ENCODE assay signal across 1 cellular context in genomic region chr18:49564435-49564834, GRCh38.
TF ChIP-seq lines count a peak whose summit lies in the region.

No MANE protein-coding gene starts in this region.

TF ChIP-seq in HCT116, 20 proteins besides CTCF, POLR2A, EP300 and RAD21 (continued from another document):
- TF ChIP-seq ZBTB33 (IDR thresholded peaks at IDR 0.05; ENCODE audit: extremely low read depth, insufficient replicate concordance, low read length) (no peak), FOSL1 (IDR thresholded peaks at IDR 0.05; ENCODE audit: low read depth) (no peak), ATF3 (IDR thresholded peaks at IDR 0.05) (no peak), TCF7L2 (IDR thresholded peaks at IDR 0.05; ENCODE audit: borderline replicate concordance, extremely low read depth, insufficient read depth, insufficient read length) (no peak), MAX (IDR thresholded peaks at IDR 0.05) (no peak)
